ENCODE assay signal across 2 cellular contexts in genomic region chr14:93952829-93953228, GRCh38.
TF ChIP-seq lines count a peak whose summit lies in the region.

No MANE protein-coding gene starts in this region.

TF ChIP-seq in HepG2, 621 proteins besides CTCF, POLR2A, EP300 and RAD21 (continues in another document):
- TF ChIP-seq ZC3H4 (CRISPR knock-in tag; IDR thresholded peaks at IDR 0.05; ENCODE audit: borderline replicate concordance) (no peak), ZNF441 (CRISPR knock-in tag; IDR thresholded peaks at IDR 0.05; ENCODE audit: borderline replicate concordance) (no peak), ZNF503 (CRISPR knock-in tag; IDR thresholded peaks at IDR 0.05) (no peak), TEAD2 (CRISPR knock-in tag; IDR thresholded peaks at IDR 0.05) (no peak), ZXDC (CRISPR knock-in tag; IDR thresholded peaks at IDR 0.05) (no peak), ZFP1 (CRISPR knock-in tag; IDR thresholded peaks at IDR 0.05) (no peak), ZNF281 (CRISPR knock-in tag; IDR thresholded peaks at IDR 0.05; ENCODE audit: borderline replicate concordance) (peak; percentile 77; the same call in 1 of the 2 replicates), ZNF282 (IDR thresholded peaks at IDR 0.05; ENCODE audit: partially characterized antibody) (no peak), FOSL1 (CRISPR knock-in tag; IDR thresholded peaks at IDR 0.05; ENCODE audit: borderline replicate concordance) (no peak), TGIF2 (CRISPR knock-in tag; IDR thresholded peaks at IDR 0.05) (no peak), THYN1 (CRISPR knock-in tag; IDR thresholded peaks at IDR 0.05; ENCODE audit: borderline replicate concordance, low read depth) (no peak), ZNF143 (CRISPR knock-in tag; IDR thresholded peaks at IDR 0.05) (peak; percentile 58), ZNF780A (CRISPR knock-in tag; IDR thresholded peaks at IDR 0.05) (0 out of 2 replicates have a peak, but pooled peaks have one; percentile 45), ZNF253 (CRISPR knock-in tag; IDR thresholded peaks at IDR 0.05; ENCODE audit: borderline replicate concordance) (no peak), RFXAP (CRISPR knock-in tag; IDR thresholded peaks at IDR 0.05; ENCODE audit: borderline replicate concordance) (no peak), TFAP4 (IDR thresholded peaks at IDR 0.05; ENCODE audit: borderline replicate concordance, low read depth) (no peak), STAT6 (CRISPR knock-in tag; IDR thresholded peaks at IDR 0.05; ENCODE audit: borderline replicate concordance) (no peak), ZSCAN22 (CRISPR knock-in tag; IDR thresholded peaks at IDR 0.05) (no peak)

TF ChIP-seq in H1, 55 proteins besides CTCF, POLR2A, EP300 and RAD21:
- TF ChIP-seq BCL11A (IDR thresholded peaks at IDR 0.05; ENCODE audit: low read depth in 2 of 2, low read length in 2 of 2) = no peak
- TF ChIP-seq KDM1A (IDR thresholded peaks at IDR 0.05; ENCODE audit: borderline replicate concordance, low read length) = no peak
- no peak for TF ChIP-seq SP1 (IDR thresholded peaks at IDR 0.05; ENCODE audit: low read depth, low read length)
- TF ChIP-seq USF2 (IDR thresholded peaks at IDR 0.05; ENCODE audit: low read length) = no peak
- TF ChIP-seq TAF1 (IDR thresholded peaks at IDR 0.05; ENCODE audit: low read depth, low read length) = no peak
- no peak for TF ChIP-seq GABPA (IDR thresholded peaks at IDR 0.05; ENCODE audit: borderline replicate concordance, insufficient read depth, low read length)
- TF ChIP-seq SIX5 (IDR thresholded peaks at IDR 0.05; ENCODE audit: low read depth, low read length) = no peak
- no peak for TF ChIP-seq SIRT6 (IDR thresholded peaks at IDR 0.05; ENCODE audit: low read length)
- no peak for TF ChIP-seq JUN (IDR thresholded peaks at IDR 0.05; ENCODE audit: low read depth, low read length)
- no peak for TF ChIP-seq CEBPB (IDR thresholded peaks at IDR 0.05; ENCODE audit: low read depth, low read length)
- no peak for TF ChIP-seq TBP (IDR thresholded peaks at IDR 0.05; ENCODE audit: low read depth, low read length)
- TF ChIP-seq KDM5A (IDR thresholded peaks at IDR 0.05; ENCODE audit: low read length) = no peak
- no peak for TF ChIP-seq TCF12 (IDR thresholded peaks at IDR 0.05; ENCODE audit: low read depth, low read length)
- TF ChIP-seq PHF8 (conservative IDR thresholded peaks at IDR 0.05; ENCODE audit: low read depth, low read length) = no peak
- no peak for TF ChIP-seq ZNF274 (IDR thresholded peaks at IDR 0.05; ENCODE audit: borderline replicate concordance, extremely low read depth, low read length)
- no peak for TF ChIP-seq CBX8 (IDR thresholded peaks at IDR 0.05; ENCODE audit: borderline replicate concordance, low read depth, low read length)
- no peak for TF ChIP-seq CHD2 (IDR thresholded peaks at IDR 0.05; ENCODE audit: low read length)
- TF ChIP-seq SIN3A (conservative IDR thresholded peaks at IDR 0.05 in 1 of 2, IDR thresholded peaks at IDR 0.05 in 1 of 2; ENCODE audit: low read depth in 1 of 2, low read length in 2 of 2) = no peak
